ENCODE assay signal across 1 cellular context in genomic region chr20:63056236-63057132, GRCh38.
TF ChIP-seq lines count a peak whose summit lies in the region.

No MANE protein-coding gene starts in this region.

TF ChIP-seq in WTC11, 78 proteins besides CTCF, POLR2A, EP300 and RAD21 (continued from another document):
- TF ChIP-seq ZBTB21 (CRISPR knock-in tag; IDR thresholded peaks at IDR 0.05; ENCODE audit: borderline replicate concordance) (no peak), STAT6 (CRISPR knock-in tag; conservative IDR thresholded peaks at IDR 0.05; ENCODE audit: low read depth) (no peak), ATF6 (CRISPR knock-in tag; IDR thresholded peaks at IDR 0.05) (no peak), ZNF425 (CRISPR knock-in tag; conservative IDR thresholded peaks at IDR 0.05) (no peak), MAX (CRISPR knock-in tag; IDR thresholded peaks at IDR 0.05) (no peak), SOX15 (CRISPR knock-in tag; IDR thresholded peaks at IDR 0.05) (no peak)
TF ChIP-seq in WTC11: peak in this region for 2.
